ENCODE assay signal across 20 cellular contexts in genomic region chr5:169067641-169068316, GRCh38.
DNase-seq lines count a peak whose midpoint lies in the region; ATAC-seq and TF ChIP-seq lines count a peak whose summit lies in the region.
"Had no signal": no experiment of that assay in that cellular context is flagged by ENCODE, and none has a peak within 500 bp of the region (broad histone marks: within the 10 kb centered on the region; RNA-seq: fewer than 3 reads in every experiment).

No MANE protein-coding gene starts in this region.

- TF ChIP-seq CTCF in VCaP (conservative IDR thresholded peaks at IDR 0.05) (no peak), coronary artery (IDR thresholded peaks at IDR 0.05) (no peak), hepatocyte (IDR thresholded peaks at IDR 0.05; ENCODE audit: poor library complexity) (no peak), thyroid gland (IDR thresholded peaks at IDR 0.05) (no peak)

- no peak overlapping the region for H2AFZ ChIP-seq in hepatocyte

- H3K79me2 ChIP-seq in hepatocyte, result no peaks in the 10 kb centered on the region

- peak; percentile 78 for DNase-seq in coronary artery (ENCODE audit: low spot score)
- no peak for DNase-seq in hepatocyte (ENCODE audit: low spot score)
- DNase-seq in thyroid gland, result peak; percentile 23 to 27
- no peak for DNase-seq in RPMI8226
- DNase-seq in ecto neural progenitor cell (ENCODE audit: low spot score), result no peak
- DNase-seq: Calu3; CD4-positive, alpha-beta memory T cell; DMS53; Kasumi-1; MM.1S; NCI-H1105 treated with DMSO at 0.1 percent for 48 hours; NCI-H1694 treated with DMSO at 0.1 percent for 48 hours; NCI-H2107; NCI-H226; NCI-H526 had no signal

- no peaks in the 10 kb centered on the region for H3K9me3 ChIP-seq in hepatocyte (ENCODE audit: low read depth)
- H3K9me3 ChIP-seq in thyroid gland, result no peaks in the 10 kb centered on the region
- H3K9me3 ChIP-seq: HAP-1, SJSA1 had no signal

- no peak for TF ChIP-seq POLR2A in thyroid gland (IDR thresholded peaks at IDR 0.05)

- H3K4me1 ChIP-seq in hepatocyte (ENCODE audit: insufficient read depth) (peaks cover 38% of the 10 kb centered on the region), thyroid gland (peaks cover 36 to 41% of the 10 kb centered on the region in 2 donors)

- H3K27ac ChIP-seq in VCaP, result peak overlapping the region; percentile 16; the same call in 1 of the 2 replicates
- H3K27ac ChIP-seq in coronary artery, result peak overlapping the region; percentile 54 to 83
- H3K27ac ChIP-seq in hepatocyte, result peak overlapping the region; percentile 6
- H3K27ac ChIP-seq in thyroid gland, result peak overlapping the region in 1 of 3 donors; percentile 16
- H3K27ac ChIP-seq: HL-60, SJSA1 had no signal

- H3K36me3 ChIP-seq in hepatocyte (replicated peaks; ENCODE audit: insufficient read depth, low read depth) (no peaks in the 10 kb centered on the region), thyroid gland (no peaks in the 10 kb centered on the region)
- H3K36me3 ChIP-seq: HAP-1, SJSA1 had no signal

- no peaks in the 10 kb centered on the region for H4K20me1 ChIP-seq in hepatocyte (ENCODE audit: insufficient read depth, poor library complexity, severe bottlenecking)

- H3K4me2 ChIP-seq in hepatocyte, result peak overlapping the region; percentile 10

- no peak for ATAC-seq in GM19023 (IDR thresholded peaks at IDR 0.05; ENCODE audit: unreplicated experiment)

- H3K4me3 ChIP-seq in coronary artery (no peak overlapping the region), hepatocyte (no peak overlapping the region), thyroid gland (replicated peaks in 1 of 3) (no peak overlapping the region)
- H3K4me3 ChIP-seq: HAP-1, SJSA1 had no signal

- 61% methylated on average over 3 of the region's 3 CpGs for WGBS in hepatocyte (ENCODE audit: low lambda C conversion rate, missing lambda C conversion rate)
- 76 to 79% methylated on average over 3 of the region's 3 CpGs for WGBS in thyroid gland, 2 donors

- no peaks in the 10 kb centered on the region for H3K9me2 ChIP-seq in hepatocyte (replicated peaks; ENCODE audit: insufficient read depth)

- intact Hi-C loops in thyroid gland (cut with DNase I), result no loop called here

- no peaks in the 10 kb centered on the region for H3K27me3 ChIP-seq in hepatocyte
- no peaks in the 10 kb centered on the region for H3K27me3 ChIP-seq in thyroid gland
- H3K27me3 ChIP-seq: SJSA1 had no signal

Comparison
In these comparisons a context has a peak if more than half of its experiments do, and no peak if none do; other contexts are left out.
1. DNase-seq: peak in coronary artery (single experiment) and thyroid gland (2 of 2); none in hepatocyte (single experiment), RPMI8226 (single experiment) and ecto neural progenitor cell (single experiment).